ENCODE assay signal across 8 cellular contexts in genomic region chr10:34305189-34305588, GRCh38.
DNase-seq lines count a peak whose midpoint lies in the region; ATAC-seq and TF ChIP-seq lines count a peak whose summit lies in the region.

No MANE protein-coding gene starts in this region.

- CTCF ChIA-PET in A673 (lab: Charles Lee), result no interaction called here

- intact Hi-C loops in A673 (cut with micrococcal nuclease; ENCODE audit: unreplicated experiment), result no loop called here

- DNase-seq in GM12864 (ENCODE audit: low read depth), result no peak
- DNase-seq in NCI-H748 (lab: John Stamatoyannopoulos, UW; ENCODE audit: unreplicated experiment), result peak; percentile 89
- DNase-seq in iPS-NIHi11 (ENCODE audit: low spot score), result peak; percentile 73
- DNase-seq in A673 (ENCODE audit: low spot score), result no peak
- DNase-seq in NCI-H187 treated with DMSO at 0.1 percent for 48 hours (lab: John Stamatoyannopoulos, UW), result no peak

- H3K4me3 ChIP-seq in GM12864 (ENCODE audit: low read depth, low read length), result no peak overlapping the region
- no peak overlapping the region for H3K4me3 ChIP-seq in A673 (ENCODE audit: low read depth, low read length, poor library complexity, severe bottlenecking)

- ATAC-seq in GM21723 (IDR thresholded peaks at IDR 0.05; ENCODE audit: unreplicated experiment) (peak; percentile 76), GM19351 (IDR thresholded peaks at IDR 0.05; ENCODE audit: unreplicated experiment) (no peak)
- ATAC-seq in activated CD4-positive, CD25-positive, alpha-beta regulatory T cell treated with anti-CD3 and anti-CD28 coated beads, Interleukin-2, amount 50 U/mL, for 24 hours, result no peak

- H3K4me1 ChIP-seq in A673 (ENCODE audit: insufficient read depth, low read length, poor library complexity, severe bottlenecking), result no peaks in the 10 kb centered on the region

- POLR2A ChIA-PET in A673 (lab: Charles Lee; ENCODE audit: low non-redundant PET), result no interaction called here

- H3K9me3 ChIP-seq in A673 (ENCODE audit: low read depth, low read length, poor library complexity, severe bottlenecking), result no peaks in the 10 kb centered on the region

- no peaks in the 10 kb centered on the region for H3K36me3 ChIP-seq in A673 (ENCODE audit: insufficient read depth, low read length, poor library complexity, severe bottlenecking)

- TF ChIP-seq CTCF in GM12864 (IDR thresholded peaks at IDR 0.05; ENCODE audit: low read depth, low read length, missing control alignments) (peak; percentile 64), A673 (conservative IDR thresholded peaks at IDR 0.05; ENCODE audit: low read depth, low read length) (no peak)

- no peak overlapping the region for H3K27ac ChIP-seq in A673 (ENCODE audit: low read depth, low read length, poor library complexity, severe bottlenecking)

- no TSS peak for BruUV-seq in A673 (replicated peaks; lab: Mats Ljungman, UMichigan)

- H3K27me3 ChIP-seq in A673 (replicated peaks; ENCODE audit: insufficient read depth, low read depth, low read length, poor library complexity), result no peaks in the 10 kb centered on the region

Comparison
In these comparisons a context has a peak if more than half of its experiments do, and no peak if none do; other contexts are left out.
1. DNase-seq: peak in NCI-H748 (single experiment) and iPS-NIHi11 (single experiment); none in GM12864 (single experiment), A673 (single experiment) and NCI-H187 treated with DMSO at 0.1 percent for 48 hours (single experiment).